Comparison of ENCODE assay signal across 19 cellular contexts in genomic region chr9:34096751-34097150, GRCh38.
"Had no signal": no experiment of that assay in that cellular context is flagged by ENCODE, and none has a peak within 500 bp of the region (broad histone marks: within the 10 kb centered on the region; RNA-seq: fewer than 3 reads in every experiment).

No MANE protein-coding gene starts in this region.

- H3K9me3 Mint-ChIP-seq: naive B cell, nephron had no signal

- H3K4me1 ChIP-seq: esophagus squamous epithelium, gastroesophageal sphincter, psoas muscle, sigmoid colon, stomach, transverse colon had no signal

- H3K27me3 ChIP-seq: esophagus squamous epithelium, gastroesophageal sphincter, neutrophil, sigmoid colon, stomach, transverse colon had no signal

- H3K27ac Mint-ChIP-seq: nephron had no signal

- H3K27ac ChIP-seq: esophagus squamous epithelium, gastroesophageal sphincter, neutrophil, psoas muscle, sigmoid colon, skin epidermis, stomach, thoracic aorta, transverse colon had no signal

- ATAC-seq: gastroesophageal sphincter, psoas muscle had no signal

- H3K36me3 Mint-ChIP-seq: naive B cell had no signal

- DNase-seq: esophagus squamous epithelium; foreskin fibroblast; hypothalamus; mesendoderm; naive B cell; psoas muscle; retina; sigmoid colon; stimulated activated CD4-positive, alpha-beta T cell treated with anti-CD3 and anti-CD28 coated beads, Interleukin-2, amount 100 ng/mL, for 24 hours; stimulated activated CD4-positive, alpha-beta T cell treated with anti-CD3 and anti-CD28 coated beads, Interleukin-4, amount 100 ng/mL, for 4 hours; stimulated activated naive CD4-positive, alpha-beta T cell; stomach; substantia nigra; transverse colon had no signal

- H3K4me1 Mint-ChIP-seq: nephron had no signal

- H3K4me3 ChIP-seq: esophagus squamous epithelium, gastroesophageal sphincter, psoas muscle, sigmoid colon, skin epidermis, stomach, thoracic aorta, transverse colon had no signal

- H3K9me3 ChIP-seq: esophagus squamous epithelium, gastroesophageal sphincter, neutrophil, psoas muscle, sigmoid colon, stomach, thoracic aorta, transverse colon had no signal

- H3K4me3 Mint-ChIP-seq: naive B cell, nephron had no signal
